Comparison of ENCODE assay signal across 28 cellular contexts in the genomic region with DNA sequence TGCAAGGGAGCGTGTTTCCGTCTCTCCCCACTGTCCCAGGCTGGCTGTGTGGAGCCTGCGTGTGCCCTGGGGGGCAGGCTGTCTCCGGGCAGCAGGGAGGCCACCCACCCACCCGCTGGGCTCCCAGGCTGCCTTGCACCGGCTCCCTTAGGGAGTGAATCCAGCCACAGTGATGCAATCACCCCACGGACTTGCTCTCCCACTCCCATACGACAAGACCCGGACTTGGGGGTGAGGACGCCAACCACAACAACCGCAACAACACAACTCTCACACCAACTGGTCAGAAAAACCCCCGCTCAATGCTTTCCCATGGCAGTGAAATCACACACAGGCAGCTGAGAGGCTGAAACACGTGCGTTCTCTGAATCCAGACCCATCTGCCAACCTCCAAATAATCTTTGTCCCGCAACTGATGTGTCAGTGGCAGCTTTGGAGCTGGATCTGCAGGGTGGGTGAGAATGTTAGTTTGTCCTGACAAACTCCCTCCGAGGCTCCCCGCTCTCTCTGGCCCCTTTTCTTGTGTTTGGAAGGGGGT.
DNase-seq lines count a peak whose midpoint lies in the region; ATAC-seq, FAIRE-seq and TF ChIP-seq lines count a peak whose summit lies in the region.
"Had no signal": no experiment of that assay in that cellular context is flagged by ENCODE, and none has a peak within 500 bp of the region (broad histone marks: within the 10 kb centered on the region; RNA-seq: fewer than 3 reads in every experiment).

No MANE protein-coding gene starts in this region.

- H2AK5ac ChIP-seq in mesenchymal stem cell (ENCODE audit: low read length, severe bottlenecking) = no peak overlapping the region

- H3K79me1 ChIP-seq in mesenchymal stem cell (replicated peaks; ENCODE audit: low read length, poor library complexity, severe bottlenecking) = peaks cover 61% of the 10 kb centered on the region

- intact Hi-C loops in left ventricle myocardium inferior (cut with micrococcal nuclease) (no loop called here), left cardiac atrium (cut with DNase I) (no loop called here)
- intact Hi-C loops in activated T-helper 2 cell treated with anti-CD3 and anti-CD28 coated beads, Interferon-gamma antibody, Interleukin-2, Interleukin-4, amounts not matched to agents 10 μg/mL and 5 μg/mL and 100 μg/mL, durations not matched to agents 14 hours and 24 hours and 36 hours (cut with micrococcal nuclease) = no loop called here

- TF ChIP-seq CTCF in left ventricle myocardium inferior (IDR thresholded peaks at IDR 0.05; ENCODE audit: borderline replicate concordance) = no peak

- H4K91ac ChIP-seq in mesenchymal stem cell (ENCODE audit: low read length) = no peak overlapping the region

- H3K27ac ChIP-seq in left ventricle myocardium inferior (replicated peaks) (peak overlapping the region; percentile 62), mesenchymal stem cell (ENCODE audit: low read length, poor library complexity, severe bottlenecking) (no peak overlapping the region)
- H3K27ac ChIP-seq: C4-2B, gastroesophageal sphincter, left lung had no signal

- peaks cover 5% of the 10 kb centered on the region for H3K27me3 Mint-ChIP-seq in activated T-helper 2 cell treated with anti-CD3 and anti-CD28 coated beads, Interferon-gamma antibody, Interleukin-2, Interleukin-4, amounts not matched to agents 10 μg/mL and 5 μg/mL and 100 μg/mL, durations not matched to agents 14 hours and 24 hours and 36 hours (ENCODE audit: low read depth)
- H3K27me3 Mint-ChIP-seq in stimulated activated naive B cell treated with anti-CD40 and anti-IgM and Interleukin-4, amounts not matched to agents 10 μg/mL and 1 μg/mL and 100 μg/mL, for 72 hours = peaks cover 0 to 4% of the 10 kb centered on the region in 2 donors
- H3K27me3 Mint-ChIP-seq: activated naive CD8-positive, alpha-beta T cell; type B pancreatic cell had no signal

- H3K27me3 ChIP-seq in left ventricle myocardium inferior (ENCODE audit: low read depth) = no peaks in the 10 kb centered on the region
- no peaks in the 10 kb centered on the region for H3K27me3 ChIP-seq in mesenchymal stem cell (ENCODE audit: control insufficient read depth in 1 of 2, insufficient read depth in 1 of 2, low read length in 2 of 2)
- H3K27me3 ChIP-seq: ascending aorta, gastroesophageal sphincter, left lung had no signal

- WGBS in mesenchymal stem cell = 88% methylated on average over 15 of the region's 17 CpGs

- H2AFZ ChIP-seq in mesenchymal stem cell (ENCODE audit: low read depth, low read length) = no peak overlapping the region

- H3K18ac ChIP-seq in mesenchymal stem cell (ENCODE audit: low read depth in 1 of 2, low read length in 2 of 2) = no peak overlapping the region

- peak overlapping the region; percentile 30 for H2BK15ac ChIP-seq in mesenchymal stem cell (ENCODE audit: low read depth, poor library complexity, severe bottlenecking)

- H3K4me3 Mint-ChIP-seq in activated T-helper 2 cell treated with anti-CD3 and anti-CD28 coated beads, Interferon-gamma antibody, Interleukin-2, Interleukin-4, amounts not matched to agents 10 μg/mL and 5 μg/mL and 100 μg/mL, durations not matched to agents 14 hours and 24 hours and 36 hours (ENCODE audit: low read depth) = no peak overlapping the region
- no peak overlapping the region for H3K4me3 Mint-ChIP-seq in stimulated activated naive B cell treated with anti-CD40 and anti-IgM and Interleukin-4, amounts not matched to agents 10 μg/mL and 1 μg/mL and 100 μg/mL, for 72 hours
- H3K4me3 Mint-ChIP-seq: activated naive CD8-positive, alpha-beta T cell; central memory CD8-positive, alpha-beta T cell; mesothelial cell of epicardium; naive thymus-derived CD4-positive, alpha-beta T cell; type B pancreatic cell had no signal

- ATAC-seq in left cardiac atrium = no peak
- no peak for ATAC-seq in stimulated activated naive B cell treated with anti-CD40 and anti-IgM and Interleukin-4, amounts not matched to agents 10 μg/mL and 1 μg/mL and 100 μg/mL, for 72 hours (replicated peaks)
- ATAC-seq: gastroesophageal sphincter; HCT116; left lung; naive thymus-derived CD4-positive, alpha-beta T cell had no signal

- no peak overlapping the region for H2BK5ac ChIP-seq in mesenchymal stem cell (ENCODE audit: low read depth, low read length, poor library complexity, severe bottlenecking)

- H3K36me3 ChIP-seq in left ventricle myocardium inferior = peaks cover 11% of the 10 kb centered on the region
- H3K36me3 ChIP-seq in mesenchymal stem cell (ENCODE audit: control insufficient read depth in 1 of 2, insufficient read depth in 2 of 2, low read depth in 1 of 2, low read length in 2 of 2) = peaks cover 30% of the 10 kb centered on the region in 2 experiments

- no peak overlapping the region for H3K4ac ChIP-seq in mesenchymal stem cell (ENCODE audit: low read depth in 1 of 2, low read length in 2 of 2)

- no peak overlapping the region for H4K8ac ChIP-seq in mesenchymal stem cell (ENCODE audit: low read length)

- no peak overlapping the region for H2BK120ac ChIP-seq in mesenchymal stem cell (ENCODE audit: low read depth, low read length)

- H3K4me3 ChIP-seq in left ventricle myocardium inferior (peak overlapping the region; percentile 26), mesenchymal stem cell (ENCODE audit: insufficient read depth in 1 of 2, low read depth in 1 of 2, low read length in 2 of 2) (no peak overlapping the region)
- H3K4me3 ChIP-seq: ascending aorta, gastroesophageal sphincter, left lung had no signal

- H3K4me1 ChIP-seq in left ventricle myocardium inferior (peaks cover 86% of the 10 kb centered on the region), mesenchymal stem cell (ENCODE audit: control insufficient read depth, insufficient read depth, low read depth, low read length) (peaks cover 8% of the 10 kb centered on the region)

- no peaks in the 10 kb centered on the region for H3K36me3 Mint-ChIP-seq in activated T-helper 2 cell treated with anti-CD3 and anti-CD28 coated beads, Interferon-gamma antibody, Interleukin-2, Interleukin-4, amounts not matched to agents 10 μg/mL and 5 μg/mL and 100 μg/mL, durations not matched to agents 14 hours and 24 hours and 36 hours (ENCODE audit: low read depth)
- no peaks in the 10 kb centered on the region for H3K36me3 Mint-ChIP-seq in stimulated activated naive B cell treated with anti-CD40 and anti-IgM and Interleukin-4, amounts not matched to agents 10 μg/mL and 1 μg/mL and 100 μg/mL, for 72 hours
- H3K36me3 Mint-ChIP-seq: activated naive CD8-positive, alpha-beta T cell; mesothelial cell of epicardium; type B pancreatic cell had no signal

- FAIRE-seq in urothelium cell line (lab: Jason Lieb, UNC) = peak; percentile 30
- FAIRE-seq: GM18507 had no signal

- H3K27ac Mint-ChIP-seq in activated T-helper 2 cell treated with anti-CD3 and anti-CD28 coated beads, Interferon-gamma antibody, Interleukin-2, Interleukin-4, amounts not matched to agents 10 μg/mL and 5 μg/mL and 100 μg/mL, durations not matched to agents 14 hours and 24 hours and 36 hours = no peak overlapping the region
- H3K27ac Mint-ChIP-seq in stimulated activated naive B cell treated with anti-CD40 and anti-IgM and Interleukin-4, amounts not matched to agents 10 μg/mL and 1 μg/mL and 100 μg/mL, for 72 hours = no peak overlapping the region
- H3K27ac Mint-ChIP-seq: activated naive CD8-positive, alpha-beta T cell; mesothelial cell of epicardium; naive thymus-derived CD4-positive, alpha-beta T cell; type B pancreatic cell had no signal

- DNase-seq in left ventricle myocardium inferior (no peak), left cardiac atrium (no peak), mesenchymal stem cell (no peak), urothelium cell line (ENCODE audit: low spot score) (no peak), SIG-M5 (lab: John Stamatoyannopoulos, UW) (no peak), cerebellar nuclear complex (lab: John Stamatoyannopoulos, UW) (no peak)
- DNase-seq in activated T-helper 2 cell treated with anti-CD3 and anti-CD28 coated beads, Interferon-gamma antibody, Interleukin-2, Interleukin-4, amounts not matched to agents 10 μg/mL and 5 μg/mL and 100 μg/mL, durations not matched to agents 14 hours and 24 hours and 36 hours (ENCODE audit: low spot score) = peak; percentile 5
- no peak for DNase-seq in stimulated activated naive B cell treated with anti-CD40 and anti-IgM and Interleukin-4, amounts not matched to agents 10 μg/mL and 1 μg/mL and 100 μg/mL, for 72 hours
- DNase-seq: activated CD4-positive, alpha-beta T cell treated with anti-CD3 and anti-CD28 coated beads, Interleukin-2, amount 50 U/mL, for 4 hours; activated CD8-positive, alpha-beta memory T cell treated with anti-CD3 and anti-CD28 coated beads, Interleukin-2, amount 50 U/mL, for 48 hours; dermis blood vessel endothelial cell; KBM-7; left lung; naive thymus-derived CD4-positive, alpha-beta T cell; NCI-H1417; NCI-H2107; NCI-H446 treated with DMSO at 0.1 percent for 48 hours; NK-92 treated with Interleukin-12 subunit alpha and Interleukin-12 subunit beta, amount 100 ng/mL, for 24 hours; SHP77 treated with DMSO at 0.1 percent for 48 hours had no signal

- no peak overlapping the region for H3K23ac ChIP-seq in mesenchymal stem cell (ENCODE audit: low read length in 2 of 2)

- H2BK12ac ChIP-seq in mesenchymal stem cell (ENCODE audit: low read length in 2 of 2) = peak overlapping the region in 1 of 2 experiments; percentile 49

- no peak overlapping the region for H3K9ac ChIP-seq in mesenchymal stem cell (ENCODE audit: low read length)

- no peak overlapping the region for H3K4me2 ChIP-seq in mesenchymal stem cell (ENCODE audit: low read length, poor library complexity, severe bottlenecking)

- H3K9me3 ChIP-seq in left ventricle myocardium inferior (replicated peaks) (no peaks in the 10 kb centered on the region), mesenchymal stem cell (ENCODE audit: control insufficient read depth, low read length) (no peaks in the 10 kb centered on the region)
- H3K9me3 ChIP-seq: ascending aorta, gastroesophageal sphincter, left lung had no signal

- H3K9me3 Mint-ChIP-seq in activated T-helper 2 cell treated with anti-CD3 and anti-CD28 coated beads, Interferon-gamma antibody, Interleukin-2, Interleukin-4, amounts not matched to agents 10 μg/mL and 5 μg/mL and 100 μg/mL, durations not matched to agents 14 hours and 24 hours and 36 hours = no peaks in the 10 kb centered on the region
- no peaks in the 10 kb centered on the region for H3K9me3 Mint-ChIP-seq in stimulated activated naive B cell treated with anti-CD40 and anti-IgM and Interleukin-4, amounts not matched to agents 10 μg/mL and 1 μg/mL and 100 μg/mL, for 72 hours
- H3K9me3 Mint-ChIP-seq: central memory CD8-positive, alpha-beta T cell; mesothelial cell of epicardium; naive thymus-derived CD4-positive, alpha-beta T cell; type B pancreatic cell had no signal

- peaks cover under 1% of the 10 kb centered on the region for H3K4me1 Mint-ChIP-seq in activated T-helper 2 cell treated with anti-CD3 and anti-CD28 coated beads, Interferon-gamma antibody, Interleukin-2, Interleukin-4, amounts not matched to agents 10 μg/mL and 5 μg/mL and 100 μg/mL, durations not matched to agents 14 hours and 24 hours and 36 hours (ENCODE audit: low read depth)
- peaks cover 2 to 20% of the 10 kb centered on the region in 2 donors for H3K4me1 Mint-ChIP-seq in stimulated activated naive B cell treated with anti-CD40 and anti-IgM and Interleukin-4, amounts not matched to agents 10 μg/mL and 1 μg/mL and 100 μg/mL, for 72 hours

- no peak overlapping the region for H3K14ac ChIP-seq in mesenchymal stem cell (ENCODE audit: low read length in 2 of 2)
